ENCODE assay signal across 21 cellular contexts in the genomic region with DNA sequence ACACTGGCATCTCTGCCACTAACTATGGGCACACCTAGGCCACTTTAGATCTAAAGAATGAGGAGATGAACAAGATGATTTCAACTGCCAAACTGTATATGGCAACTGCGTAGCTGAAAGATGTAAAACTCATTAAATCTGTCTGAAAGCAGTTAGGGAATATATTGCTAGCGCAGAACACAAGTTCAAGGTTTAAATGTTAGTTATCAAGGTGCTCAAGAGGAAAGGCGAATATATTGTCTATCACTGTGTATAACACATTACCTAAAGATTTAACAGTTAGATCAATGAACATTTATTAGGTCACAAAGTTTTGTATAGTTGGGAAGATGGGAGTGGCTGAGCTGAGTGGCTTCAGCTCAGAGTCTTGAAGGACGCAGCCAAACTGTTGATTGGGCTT.
"Had no signal": no experiment of that assay in that cellular context is flagged by ENCODE, and none has a peak within 500 bp of the region (broad histone marks: within the 10 kb centered on the region; RNA-seq: fewer than 3 reads in every experiment).

No MANE protein-coding gene starts in this region.

- H3K4me1 ChIP-seq: right atrium auricular region, right lobe of liver, stomach, suprapubic skin, tibial artery, uterus had no signal

- H3K27me3 ChIP-seq: ovary, right atrium auricular region, right lobe of liver, stomach, suprapubic skin, uterus had no signal

- H3K36me3 ChIP-seq: left ventricle myocardium inferior, ovary, right atrium auricular region, right lobe of liver, stomach, suprapubic skin, thoracic aorta, tibial artery, uterus had no signal

- H3K9me3 ChIP-seq: left ventricle myocardium inferior, ovary, right atrium auricular region, right lobe of liver, stomach, suprapubic skin, thoracic aorta, tibial artery, uterus had no signal

- DNase-seq: hippocampal formation; immature natural killer cell; left ventricle myocardium inferior; naive B cell; natural killer cell; nephron progenitor cell; ovary; right lobe of liver; stimulated activated CD4-positive, alpha-beta T cell treated with anti-CD3 and anti-CD28 coated beads, Interleukin-12 subunit alpha, Interleukin-12 subunit beta, amount 100 ng/mL, for 4 hours; stimulated activated CD4-positive, alpha-beta T cell treated with anti-CD3 and anti-CD28 coated beads, Interleukin-15, amount 100 ng/mL, for 24 hours; stimulated activated CD4-positive, alpha-beta T cell treated with anti-CD3 and anti-CD28 coated beads, Interleukin-2, amount 100 ng/mL, for 24 hours; stimulated activated CD4-positive, alpha-beta T cell treated with anti-CD3 and anti-CD28 coated beads, Interleukin-4, amount 100 ng/mL, for 1 hour; stimulated activated naive B cell treated with anti-CD40 and anti-IgM and Interleukin-4, amounts not matched to agents 10 μg/mL and 1 μg/mL and 100 μg/mL, for 72 hours; stimulated activated naive CD8-positive, alpha-beta T cell treated with anti-CD3 and anti-CD28 coated beads, Interleukin-15, Interleukin-2, amounts not matched to agents 100 U/mL and 50 U/mL, for 24 hours; stomach; tibial artery; uterus had no signal

- H3K4me3 ChIP-seq: left ventricle myocardium inferior, lung, ovary, right atrium auricular region, right lobe of liver, stomach, suprapubic skin, thoracic aorta, tibial artery, uterus had no signal

- ATAC-seq: natural killer cell; right lobe of liver; stimulated activated naive B cell treated with anti-CD40 and anti-IgM and Interleukin-4, amounts not matched to agents 10 μg/mL and 1 μg/mL and 100 μg/mL, for 72 hours; stimulated activated naive CD8-positive, alpha-beta T cell treated with anti-CD3 and anti-CD28 coated beads, Interleukin-15, Interleukin-2, amounts not matched to agents 100 U/mL and 50 U/mL, for 24 hours had no signal

- H3K27ac ChIP-seq: left ventricle myocardium inferior, ovary, right atrium auricular region, right lobe of liver, stomach, suprapubic skin, thoracic aorta, tibial artery, uterus had no signal
